27 cellular contexts compared by ENCODE assay signal in the genomic region with DNA sequence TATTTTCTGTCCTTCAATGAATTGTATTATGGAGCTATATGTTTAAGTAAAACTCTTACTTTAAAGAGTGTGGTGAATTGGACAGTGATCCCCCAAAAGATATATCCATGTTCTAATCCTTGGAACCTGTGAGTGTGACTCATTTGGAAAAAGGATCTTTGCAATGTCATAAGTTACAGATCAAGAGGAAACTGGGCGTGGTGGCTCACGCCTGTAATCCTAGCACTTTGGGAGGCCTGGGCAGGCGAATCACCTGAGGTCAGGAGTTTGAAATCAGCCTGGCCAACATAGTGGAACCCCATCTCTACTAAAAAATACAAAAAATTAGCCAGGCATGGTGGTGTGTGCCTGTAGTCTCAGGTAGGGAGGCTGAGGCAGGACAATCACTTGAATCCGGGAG. TPM values are rescaled to one million over a fixed set of nuclear protein-coding genes. Genes with fewer than 3 reads are reported as not detected.
"Had no signal": no experiment of that assay in that cellular context is flagged by ENCODE, and none has a peak within 500 bp of the region (broad histone marks: within the 10 kb centered on the region; RNA-seq: fewer than 3 reads in every experiment).

No MANE protein-coding gene starts in this region.

- DNase-seq: dermis blood vessel endothelial cell; effector memory CD4-positive, alpha-beta T cell; foreskin fibroblast; gastrocnemius medialis; head of caudate nucleus; natural killer cell; stimulated activated CD4-positive, alpha-beta T cell treated with anti-CD3 and anti-CD28 coated beads, Interleukin-2, amount 100 ng/mL, for 24 hours; stimulated activated CD4-positive, alpha-beta T cell treated with anti-CD3 and anti-CD28 coated beads, Interleukin-4, amount 100 ng/mL, for 24 hours; substantia nigra; testis; tibial artery; upper lobe of left lung had no signal

- H3K9ac ChIP-seq: parathyroid adenoma had no signal

- H3K27ac ChIP-seq: coronary artery, gastrocnemius medialis, neutrophil, parathyroid adenoma, prostate gland, right atrium auricular region, testis, tibial artery had no signal

- H3K9me3 ChIP-seq: gastrocnemius medialis, neutrophil, prostate gland, right atrium auricular region, testis, tibial artery, upper lobe of left lung had no signal

- H3K4me1 ChIP-seq: parathyroid adenoma, right atrium auricular region, testis, tibial artery had no signal

- H3K79me2 ChIP-seq: parathyroid adenoma had no signal

- H2AFZ ChIP-seq: parathyroid adenoma had no signal

- H3K27me3 Mint-ChIP-seq: memory B cell; stimulated activated memory B cell treated with anti-CD40 and anti-IgM and Interleukin-4, amounts not matched to agents 10 μg/mL and 1 μg/mL and 100 μg/mL, for 72 hours had no signal

- H3K36me3 Mint-ChIP-seq: natural killer cell had no signal

- H3K9me3 Mint-ChIP-seq: memory B cell; natural killer cell; neural crest cell; stimulated activated memory B cell treated with anti-CD40 and anti-IgM and Interleukin-4, amounts not matched to agents 10 μg/mL and 1 μg/mL and 100 μg/mL, for 72 hours had no signal

- H3K27ac Mint-ChIP-seq: memory B cell; natural killer cell; stimulated activated memory B cell treated with anti-CD40 and anti-IgM and Interleukin-4, amounts not matched to agents 10 μg/mL and 1 μg/mL and 100 μg/mL, for 72 hours had no signal

- ATAC-seq: gastrocnemius medialis; left lobe of liver; natural killer cell; sciatic nerve; stimulated activated memory B cell treated with anti-CD40 and anti-IgM and Interleukin-4, amounts not matched to agents 10 μg/mL and 1 μg/mL and 100 μg/mL, for 72 hours had no signal

- H3K4me3 Mint-ChIP-seq: memory B cell; natural killer cell; neural crest cell; stimulated activated memory B cell treated with anti-CD40 and anti-IgM and Interleukin-4, amounts not matched to agents 10 μg/mL and 1 μg/mL and 100 μg/mL, for 72 hours had no signal

- H3K4me3 ChIP-seq: coronary artery, gastrocnemius medialis, lung, prostate gland, right atrium auricular region, testis, tibial artery, upper lobe of left lung had no signal

- H3K4me1 Mint-ChIP-seq: memory B cell; natural killer cell; neural crest cell; stimulated activated memory B cell treated with anti-CD40 and anti-IgM and Interleukin-4, amounts not matched to agents 10 μg/mL and 1 μg/mL and 100 μg/mL, for 72 hours had no signal

- H3K27me3 ChIP-seq: gastrocnemius medialis, neutrophil, right atrium auricular region, testis, tibial artery, upper lobe of left lung had no signal

- H3K36me3 ChIP-seq: prostate gland had no signal

RNA-seq across cellular contexts. Expression of gene ELF5, which starts 36.7 kb away (rescaled TPM):
- total RNA-seq: dermis blood vessel endothelial cell, gastrocnemius medialis, glomerular endothelial cell, mononuclear cell, natural killer cell, neural crest cell, omental fat pad, right atrium auricular region, sciatic nerve had no signal
- polyA plus RNA-seq: keratinocyte had no signal
